13 cellular contexts compared by ENCODE assay signal in the genomic region with DNA sequence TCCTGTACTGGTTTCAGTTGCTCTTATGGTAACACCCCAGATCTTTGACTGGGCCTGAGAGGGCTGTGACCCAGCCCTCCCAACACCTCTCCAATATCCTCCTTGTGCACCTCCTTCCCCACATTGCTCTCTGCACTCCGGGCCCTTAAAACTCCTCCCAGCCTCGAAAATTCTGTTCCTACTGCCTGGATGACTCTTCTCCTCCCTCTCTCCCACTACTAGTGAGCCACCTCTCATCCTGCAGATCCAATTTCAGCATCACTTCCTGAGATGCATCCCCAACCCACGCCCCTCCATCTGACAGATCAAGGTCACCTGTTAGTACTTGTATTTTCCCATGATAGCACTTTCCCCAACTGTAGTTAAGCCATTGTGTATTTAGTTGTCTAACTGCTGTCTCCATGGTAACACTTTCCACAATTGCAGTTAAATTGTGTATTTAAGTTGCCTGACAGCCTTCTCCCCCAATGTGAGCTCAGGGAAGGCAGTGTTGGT. TPM values are rescaled to one million over a fixed set of nuclear protein-coding genes. Genes with fewer than 3 reads are reported as not detected.
DNase-seq lines count a peak whose midpoint lies in the region; ATAC-seq, FAIRE-seq and TF ChIP-seq lines count a peak whose summit lies in the region.
"Had no signal": no experiment of that assay in that cellular context is flagged by ENCODE, and none has a peak within 500 bp of the region (broad histone marks: within the 10 kb centered on the region; RNA-seq: fewer than 3 reads in every experiment).

No MANE protein-coding gene starts in this region.

- peak overlapping the region; percentile 34 for H3K4me3 Mint-ChIP-seq in astrocyte (ENCODE audit: unreplicated experiment)
- H3K4me3 Mint-ChIP-seq in mesothelial cell of epicardium, result no peak overlapping the region

- H3K9me3 ChIP-seq in astrocyte (ENCODE audit: insufficient read depth, low read depth, low read length), result no peaks in the 10 kb centered on the region
- H3K9me3 ChIP-seq: BLaER1 treated with 17β-estradiol and CSF1 and Interleukin-3, amounts not matched to agents 10 nM and 100 nM had no signal

- H3K4me3 ChIP-seq in astrocyte (ENCODE audit: insufficient read depth, low read depth, low read length), result no peak overlapping the region
- H3K4me3 ChIP-seq: BLaER1 treated with 17β-estradiol and CSF1 and Interleukin-3, amounts not matched to agents 10 nM and 100 nM; cardiac muscle cell had no signal

- H3K27me3 Mint-ChIP-seq in astrocyte (ENCODE audit: low read depth, unreplicated experiment), result peaks cover 2% of the 10 kb centered on the region
- no peaks in the 10 kb centered on the region for H3K27me3 Mint-ChIP-seq in mesothelial cell of epicardium (ENCODE audit: low read depth)

- H3K36me3 ChIP-seq in astrocyte (ENCODE audit: insufficient read depth, low read length), result no peaks in the 10 kb centered on the region
- H3K36me3 ChIP-seq: BLaER1 treated with 17β-estradiol and CSF1 and Interleukin-3, amounts not matched to agents 10 nM and 100 nM; cardiac muscle cell had no signal

- H3K9ac ChIP-seq in astrocyte (ENCODE audit: low read length), result no peak overlapping the region
- H3K9ac ChIP-seq: BLaER1 treated with 17β-estradiol and CSF1 and Interleukin-3, amounts not matched to agents 10 nM and 100 nM had no signal

- TF ChIP-seq CTCF in astrocyte (IDR thresholded peaks at IDR 0.05; ENCODE audit: insufficient read depth, low read depth, low read length), result no peak
- no peak for TF ChIP-seq CTCF in mesothelial cell of epicardium (IDR thresholded peaks at IDR 0.05; ENCODE audit: unreplicated experiment)

- no peak overlapping the region for H3K27ac ChIP-seq in astrocyte (ENCODE audit: low read depth, low read length)
- H3K27ac ChIP-seq: BLaER1 treated with 17β-estradiol and CSF1 and Interleukin-3, amounts not matched to agents 10 nM and 100 nM; cardiac muscle cell had no signal

- H3K27me3 ChIP-seq in astrocyte (ENCODE audit: insufficient read depth, low read length), result no peaks in the 10 kb centered on the region
- H3K27me3 ChIP-seq: BLaER1 treated with 17β-estradiol and CSF1 and Interleukin-3, amounts not matched to agents 10 nM and 100 nM; cardiac muscle cell had no signal

- no peak for ATAC-seq in GM21367 (IDR thresholded peaks at IDR 0.05; ENCODE audit: unreplicated experiment)
- no peak for ATAC-seq in HG02642 (IDR thresholded peaks at IDR 0.05; ENCODE audit: poor library complexity, unreplicated experiment)
- ATAC-seq in HG02610 (IDR thresholded peaks at IDR 0.05; ENCODE audit: unreplicated experiment), result no peak
- ATAC-seq: HCT116 had no signal

- peaks cover 29% of the 10 kb centered on the region for H3K4me1 ChIP-seq in astrocyte (ENCODE audit: insufficient read depth, low read length)
- H3K4me1 ChIP-seq: BLaER1 treated with 17β-estradiol and CSF1 and Interleukin-3, amounts not matched to agents 10 nM and 100 nM had no signal

- H3K9me3 Mint-ChIP-seq in astrocyte (ENCODE audit: unreplicated experiment), result no peaks in the 10 kb centered on the region
- no peaks in the 10 kb centered on the region for H3K9me3 Mint-ChIP-seq in mesothelial cell of epicardium

- H3K36me3 Mint-ChIP-seq in astrocyte (ENCODE audit: low read depth, unreplicated experiment) (no peaks in the 10 kb centered on the region), mesothelial cell of epicardium (no peaks in the 10 kb centered on the region)

- H2AFZ ChIP-seq in astrocyte (ENCODE audit: low read depth, low read length), result no peak overlapping the region

- H4K20me1 ChIP-seq in astrocyte (ENCODE audit: insufficient read depth, low read length), result no peaks in the 10 kb centered on the region
- H4K20me1 ChIP-seq: BLaER1 treated with 17β-estradiol and CSF1 and Interleukin-3, amounts not matched to agents 10 nM and 100 nM had no signal

- no peaks in the 10 kb centered on the region for H3K79me2 ChIP-seq in astrocyte (ENCODE audit: insufficient read depth, low read length)

- H3K4me1 Mint-ChIP-seq in astrocyte (ENCODE audit: low read depth, unreplicated experiment), result peaks cover 23% of the 10 kb centered on the region
- peaks cover 52% of the 10 kb centered on the region for H3K4me1 Mint-ChIP-seq in mesothelial cell of epicardium

- no peak overlapping the region for H3K27ac Mint-ChIP-seq in astrocyte (ENCODE audit: unreplicated experiment)
- peak overlapping the region; percentile 79 for H3K27ac Mint-ChIP-seq in mesothelial cell of epicardium

- peak; percentile 79 for DNase-seq in DMS79 (lab: John Stamatoyannopoulos, UW)
- peak; percentile 68 for DNase-seq in NCI-H2081 treated with DMSO at 0.1 percent for 48 hours (lab: John Stamatoyannopoulos, UW)
- DNase-seq in astrocyte (ENCODE audit: low read depth), result peak; percentile 27
- no peak for DNase-seq in mesothelial cell of epicardium (ENCODE audit: low spot score in 2 of 2, unreplicated experiment in 2 of 2)
- no peak for DNase-seq in stimulated activated CD4-positive, alpha-beta T cell treated with anti-CD3 and anti-CD28 coated beads, Interleukin-1b, Interleukin-23, amount 100 ng/mL, for 48 hours
- DNase-seq: activated CD4-positive, alpha-beta T cell treated with anti-CD3 and anti-CD28 coated beads, Interleukin-2, amount 50 U/mL, for 48 hours; hippocampal formation had no signal

- FAIRE-seq in astrocyte (lab: Jason Lieb, UNC), result no peak

- no peak overlapping the region for H3K4me2 ChIP-seq in astrocyte (ENCODE audit: low read length)
- H3K4me2 ChIP-seq: BLaER1 treated with 17β-estradiol and CSF1 and Interleukin-3, amounts not matched to agents 10 nM and 100 nM had no signal

RNA-seq across cellular contexts. Expression of gene NT5DC3, which starts 11.5 kb away (rescaled TPM):
- total RNA-seq in astrocyte, result 12.0 and 13.6 TPM in 2 replicates
- total RNA-seq in mesothelial cell of epicardium, result 7.7 to 9.1 TPM (median 8.7 TPM) in 3 replicates

Comparison
In these comparisons a context has a peak if more than half of its experiments do, and no peak if none do; other contexts are left out.
1. DNase-seq: peak in DMS79 (single experiment), NCI-H2081 treated with DMSO at 0.1 percent for 48 hours (single experiment) and astrocyte (single experiment); none in mesothelial cell of epicardium (0 of 2) and stimulated activated CD4-positive, alpha-beta T cell treated with anti-CD3 and anti-CD28 coated beads, Interleukin-1b, Interleukin-23, amount 100 ng/mL, for 48 hours (single experiment).